Comparison of ENCODE assay signal across 25 cellular contexts in genomic region chr3:135807879-135808278, GRCh38.
"Had no signal": no experiment of that assay in that cellular context is flagged by ENCODE, and none has a peak within 500 bp of the region (broad histone marks: within the 10 kb centered on the region; RNA-seq: fewer than 3 reads in every experiment).

No MANE protein-coding gene starts in this region.

- H3K4me1 Mint-ChIP-seq: activated B cell treated with CpG ODN at 0.5 μM for 24 hours; activated T-helper 17 cell treated with anti-CD3 and anti-CD28 coated beads, Interleukin-2, amount 50 U/mL, for 72 hours had no signal

- DNase-seq: activated B cell treated with CpG ODN at 0.5 μM for 24 hours; activated CD4-positive, alpha-beta T cell treated with anti-CD3 and anti-CD28 coated beads for 48 hours; activated CD4-positive, alpha-beta T cell treated with anti-CD3 and anti-CD28 coated beads, Interleukin-2, amount 50 U/mL, for 1 hour; activated CD4-positive, alpha-beta T cell treated with anti-CD3 and anti-CD28 coated beads, Interleukin-2, amount 50 U/mL, for 48 hours; activated CD8-positive, alpha-beta memory T cell treated with anti-CD3 and anti-CD28 coated beads for 24 hours; activated CD8-positive, alpha-beta T cell treated with anti-CD3 and anti-CD28 coated beads for 36 hours; activated effector memory CD4-positive, alpha-beta T cell treated with Interleukin-2 at 50 U/mL for 16 hours; activated gamma-delta T cell treated with Interleukin-2 at 50 U/mL for 16 hours; activated naive CD4-positive, alpha-beta T cell treated with anti-CD3 and anti-CD28 coated beads, Interleukin-2, amount 50 U/mL, for 16 hours; activated naive CD4-positive, alpha-beta T cell treated with Interleukin-2 at 50 U/mL for 16 hours; activated T-cell treated with anti-CD3 and anti-CD28 coated beads, Interleukin-2, amount 50 U/mL, for 4 hours; amniotic stem cell; anterior cingulate cortex; caudate nucleus; cortex of kidney; dermis blood vessel endothelial cell; effector CD8-positive, alpha-beta T cell; esophagus squamous epithelium; foreskin melanocyte; T-helper 2 cell had no signal

- H3K36me3 ChIP-seq: esophagus squamous epithelium, gastroesophageal sphincter had no signal

- H3K4me1 ChIP-seq: esophagus squamous epithelium, gastroesophageal sphincter had no signal

- H3K9me3 ChIP-seq: esophagus squamous epithelium, gastroesophageal sphincter had no signal

- H3K4me3 ChIP-seq: esophagus squamous epithelium, gastroesophageal sphincter had no signal

- H3K4me3 Mint-ChIP-seq: activated B cell treated with CpG ODN at 0.5 μM for 24 hours; activated CD8-positive, alpha-beta T cell treated with anti-CD3 and anti-CD28 coated beads for 36 hours; activated naive CD8-positive, alpha-beta T cell; activated T-cell treated with anti-CD3 and anti-CD28 coated beads, Interleukin-2, amount 50 U/mL, for 4 hours; activated T-helper 17 cell treated with anti-CD3 and anti-CD28 coated beads, Interleukin-2, amount 50 U/mL, for 72 hours had no signal

- H3K27ac ChIP-seq: epithelial cell of prostate, esophagus squamous epithelium, gastroesophageal sphincter had no signal

- H3K36me3 Mint-ChIP-seq: activated naive CD8-positive, alpha-beta T cell had no signal

- ATAC-seq: activated CD4-positive, CD25-positive, alpha-beta regulatory T cell treated with anti-CD3 and anti-CD28 coated beads, Interleukin-2, amount 50 U/mL, for 24 hours; activated CD8-positive, alpha-beta T cell treated with anti-CD3 and anti-CD28 coated beads for 36 hours; activated T-cell treated with anti-CD3 and anti-CD28 coated beads, Interleukin-2, amount 50 U/mL, for 4 hours; activated T-helper 17 cell treated with anti-CD3 and anti-CD28 coated beads, Interleukin-2, amount 50 U/mL, for 72 hours; gastroesophageal sphincter had no signal

- H3K27me3 Mint-ChIP-seq: activated CD8-positive, alpha-beta T cell treated with anti-CD3 and anti-CD28 coated beads for 36 hours had no signal

- H3K27ac Mint-ChIP-seq: activated B cell treated with CpG ODN at 0.5 μM for 24 hours; activated CD8-positive, alpha-beta T cell treated with anti-CD3 and anti-CD28 coated beads for 36 hours; activated naive CD8-positive, alpha-beta T cell; activated T-helper 17 cell treated with anti-CD3 and anti-CD28 coated beads, Interleukin-2, amount 50 U/mL, for 72 hours had no signal

- H3K9me3 Mint-ChIP-seq: activated B cell treated with CpG ODN at 0.5 μM for 24 hours; activated CD8-positive, alpha-beta T cell treated with anti-CD3 and anti-CD28 coated beads for 36 hours; activated T-helper 17 cell treated with anti-CD3 and anti-CD28 coated beads, Interleukin-2, amount 50 U/mL, for 72 hours had no signal
